28 cellular contexts compared by ENCODE assay signal in genomic region chr1:108188801-108189200, GRCh38. TPM values are rescaled to one million over a fixed set of nuclear protein-coding genes. Genes with fewer than 3 reads are reported as not detected.
DNase-seq lines count a peak whose midpoint lies in the region; ATAC-seq and TF ChIP-seq lines count a peak whose summit lies in the region.
"Had no signal": no experiment of that assay in that cellular context is flagged by ENCODE, and none has a peak within 500 bp of the region (broad histone marks: within the 10 kb centered on the region; RNA-seq: fewer than 3 reads in every experiment).

No MANE protein-coding gene starts in this region.

- H3K36me3 ChIP-seq in KMS-11 (ENCODE audit: insufficient read depth): no peaks in the 10 kb centered on the region
- peaks cover 3% of the 10 kb centered on the region for H3K36me3 ChIP-seq in Panc1 (ENCODE audit: control insufficient read depth, insufficient read depth, low read length)

- no peaks in the 10 kb centered on the region for H4K20me1 ChIP-seq in KMS-11 (ENCODE audit: insufficient read depth)

- no peaks in the 10 kb centered on the region for H3K27me3 Mint-ChIP-seq in activated T-cell treated with anti-CD3 and anti-CD28 coated beads, Interleukin-2, amount 50 U/mL, for 24 hours
- no peaks in the 10 kb centered on the region for H3K27me3 Mint-ChIP-seq in endothelial cell (ENCODE audit: unreplicated experiment)
- H3K27me3 Mint-ChIP-seq: CD4-positive, alpha-beta memory T cell had no signal

- in situ Hi-C loops in Panc1 (cut with HindIII; ENCODE audit: low pct_unique_long_range_greater_than_20kb, low sequenced_read_pairs): no loop called here

- intact Hi-C loops in Panc1 (cut with micrococcal nuclease; ENCODE audit: unreplicated experiment) (no loop called here), dorsolateral prefrontal cortex (cut with DNase I) (no loop called here)

- H3K9ac ChIP-seq in KMS-11: no peak overlapping the region
- H3K9ac ChIP-seq: BLaER1 treated with 17β-estradiol and CSF1 and Interleukin-3, amounts not matched to agents 10 nM and 100 nM had no signal

- ATAC-seq in Panc1 (no peak), HG03354 (IDR thresholded peaks at IDR 0.05; ENCODE audit: poor library complexity, severe bottlenecking, unreplicated experiment) (no peak), HG02981 (IDR thresholded peaks at IDR 0.05; ENCODE audit: unreplicated experiment) (no peak)
- ATAC-seq: GM23338, PC-3, Right ventricle myocardium inferior, SK-N-SH treated with all-trans-retinoic acid at 6 μM for 48 hours had no signal

- peaks cover 76% of the 10 kb centered on the region for H3K4me1 ChIP-seq in KMS-11 (ENCODE audit: low read depth, poor library complexity, severe bottlenecking)
- no peaks in the 10 kb centered on the region for H3K4me1 ChIP-seq in Panc1 (ENCODE audit: control insufficient read depth, insufficient read depth, low read length)
- H3K4me1 ChIP-seq: Caco-2, SJCRH30 had no signal

- peak overlapping the region; percentile 35 for H3K27ac Mint-ChIP-seq in activated T-cell treated with anti-CD3 and anti-CD28 coated beads, Interleukin-2, amount 50 U/mL, for 24 hours
- no peak overlapping the region for H3K27ac Mint-ChIP-seq in endothelial cell (ENCODE audit: unreplicated experiment)
- H3K27ac Mint-ChIP-seq: CD4-positive, alpha-beta memory T cell; GM23338; H9; HFFc6 had no signal

- H3K4me3 ChIP-seq in KMS-11 (IDR thresholded peaks at IDR 0.05; ENCODE audit: insufficient read depth, low read depth, low read length) (no peak overlapping the region), Panc1 (ENCODE audit: low read depth in 2 of 2, low read length in 2 of 2) (no peak overlapping the region), dorsolateral prefrontal cortex (no peak overlapping the region)
- H3K4me3 ChIP-seq: BLaER1 treated with 17β-estradiol and CSF1 and Interleukin-3, amounts not matched to agents 10 nM and 100 nM; GM23338; SJCRH30 had no signal

- H3K36me3 Mint-ChIP-seq in activated T-cell treated with anti-CD3 and anti-CD28 coated beads, Interleukin-2, amount 50 U/mL, for 24 hours (ENCODE audit: low read depth): peaks cover 63% of the 10 kb centered on the region
- peaks cover 56% of the 10 kb centered on the region for H3K36me3 Mint-ChIP-seq in endothelial cell (ENCODE audit: low read depth, unreplicated experiment)

- H3K9me3 Mint-ChIP-seq in activated T-cell treated with anti-CD3 and anti-CD28 coated beads, Interleukin-2, amount 50 U/mL, for 24 hours: peaks cover 8% of the 10 kb centered on the region
- H3K9me3 Mint-ChIP-seq in endothelial cell (ENCODE audit: unreplicated experiment): no peaks in the 10 kb centered on the region
- H3K9me3 Mint-ChIP-seq: GM23338, HFFc6 had no signal

- H2AFZ ChIP-seq in KMS-11 (ENCODE audit: low read depth): no peak overlapping the region
- H2AFZ ChIP-seq: GM23338 had no signal

- TSS peak; percentile 64 for BruUV-seq in Panc1 (replicated peaks; lab: Mats Ljungman, UMichigan)

- no peak overlapping the region for H3K4me3 Mint-ChIP-seq in activated T-cell treated with anti-CD3 and anti-CD28 coated beads, Interleukin-2, amount 50 U/mL, for 24 hours
- H3K4me3 Mint-ChIP-seq in endothelial cell (ENCODE audit: unreplicated experiment): peak overlapping the region; percentile 48
- H3K4me3 Mint-ChIP-seq: CD4-positive, alpha-beta memory T cell; GM23338; H9; HFFc6 had no signal

- H3K27me3 ChIP-seq in KMS-11 (ENCODE audit: insufficient read depth, low read depth): no peaks in the 10 kb centered on the region
- H3K27me3 ChIP-seq in Panc1 (ENCODE audit: control insufficient read depth, insufficient read depth, low read length): no peaks in the 10 kb centered on the region
- H3K27me3 ChIP-seq in dorsolateral prefrontal cortex: no peaks in the 10 kb centered on the region
- H3K27me3 ChIP-seq: BLaER1 treated with 17β-estradiol and CSF1 and Interleukin-3, amounts not matched to agents 10 nM and 100 nM; SJCRH30 had no signal

- H3K4me2 ChIP-seq in KMS-11: peak overlapping the region; percentile 13; the same call in 1 of the 2 replicates
- H3K4me2 ChIP-seq: BLaER1 treated with 17β-estradiol and CSF1 and Interleukin-3, amounts not matched to agents 10 nM and 100 nM; GM23338 had no signal

- no peak for DNase-seq in activated T-cell treated with anti-CD3 and anti-CD28 coated beads, Interleukin-2, amount 50 U/mL, for 24 hours
- DNase-seq in activated T-cell treated with anti-CD3 and anti-CD28 coated beads, Interleukin-2, amount 50 U/mL, for 48 hours: no peak
- no peak for DNase-seq in Panc1 (ENCODE audit: low read depth, low spot score)
- no peak for DNase-seq in endothelial cell (ENCODE audit: low spot score)
- DNase-seq in dorsolateral prefrontal cortex: no peak
- DNase-seq: AML-193; Caco-2; CD4-positive, alpha-beta memory T cell; H9; HFFc6; IMR-90; KG1; NCI-H1048; NCI-H1436; NCI-H187; NCI-H2081 treated with DMSO at 0.1 percent for 48 hours; NCI-H2171; NCI-H226; NCI-H510A treated with DMSO at 0.1 percent for 48 hours; PC-3; SJCRH30 had no signal

- TF ChIP-seq CTCF in KMS-11 (conservative IDR thresholded peaks at IDR 0.05; ENCODE audit: low read depth, low read length) (no peak), Panc1 (IDR thresholded peaks at IDR 0.05) (no peak), endothelial cell (IDR thresholded peaks at IDR 0.05; ENCODE audit: unreplicated experiment) (no peak), dorsolateral prefrontal cortex (IDR thresholded peaks at IDR 0.05 in 54 of 56, conservative IDR thresholded peaks at IDR 0.05 in 2 of 56; ENCODE audit: low read depth in 1 of 56, partially characterized antibody in 56 of 56) (no peak)

- H3K79me2 ChIP-seq in KMS-11 (ENCODE audit: insufficient read depth, low read depth): peaks cover 13% of the 10 kb centered on the region

- H3K4me1 Mint-ChIP-seq in activated T-cell treated with anti-CD3 and anti-CD28 coated beads, Interleukin-2, amount 50 U/mL, for 24 hours (ENCODE audit: low read depth): peaks cover 15% of the 10 kb centered on the region
- H3K4me1 Mint-ChIP-seq in endothelial cell (ENCODE audit: unreplicated experiment): no peaks in the 10 kb centered on the region
- H3K4me1 Mint-ChIP-seq: GM23338 had no signal

- H3K9me3 ChIP-seq in Panc1 (ENCODE audit: control insufficient read depth, insufficient read depth, low read depth, low read length): no peaks in the 10 kb centered on the region
- H3K9me3 ChIP-seq: Caco-2 had no signal

- POLR2A ChIA-PET in Panc1 (lab: Charles Lee): no interaction called here

- CTCF ChIA-PET in Panc1 (lab: Charles Lee): no interaction called here

- H3K27ac ChIP-seq in KMS-11: no peak overlapping the region
- H3K27ac ChIP-seq in Panc1 (ENCODE audit: low read length): no peak overlapping the region
- H3K27ac ChIP-seq in dorsolateral prefrontal cortex: no peak overlapping the region
- H3K27ac ChIP-seq: BLaER1 treated with 17β-estradiol and CSF1 and Interleukin-3, amounts not matched to agents 10 nM and 100 nM; SJCRH30 had no signal

RNA-seq across cellular contexts. Expression of gene SLC25A24, which starts 11.3 kb away (rescaled TPM):
- total RNA-seq in Panc1 (2021; ENCODE audit: unreplicated experiment) (31.8 TPM), endothelial cell (ENCODE audit: unreplicated experiment) (51.1 TPM), dorsolateral prefrontal cortex (10 to 100 TPM in 23 of 120 experiments, 1 to 10 TPM in 97; 3.7 to 12.3 (median 8.3) TPM)
- polyA plus RNA-seq in Panc1 (2012; ENCODE audit: insufficient read length): 15.3 TPM

RNA-seq across cellular contexts. Expression of gene NBPF4, which starts 55.1 kb away (rescaled TPM):
- total RNA-seq in Panc1 (2021; ENCODE audit: unreplicated experiment): not detected
- polyA plus RNA-seq in Panc1 (2012; ENCODE audit: insufficient read length): not detected
- total RNA-seq in endothelial cell (ENCODE audit: unreplicated experiment): not detected
- under 1 TPM in 10 of 120 experiments, not detected in 110; 0.23 to 0.46 (median 0.34) TPM for total RNA-seq in dorsolateral prefrontal cortex
- total RNA-seq: GM23338, H9, HFFc6, IMR-90, Right ventricle myocardium inferior had no signal
- polyA plus RNA-seq: CD4-positive, alpha-beta memory T cell; GM23338; IMR-90 had no signal
